In genomic region chr7:95322396-95322795, GRCh38 we compare ENCODE assay signal across 22 cellular contexts. TPM values are rescaled to one million over a fixed set of nuclear protein-coding genes. Genes with fewer than 3 reads are reported as not detected.
"Had no signal": no experiment of that assay in that cellular context is flagged by ENCODE, and none has a peak within 500 bp of the region (broad histone marks: within the 10 kb centered on the region; RNA-seq: fewer than 3 reads in every experiment).

No MANE protein-coding gene starts in this region.

- H3K4me3 ChIP-seq: ascending aorta, coronary artery, heart right ventricle, pancreas, transverse colon had no signal

- H3K4me1 ChIP-seq: ascending aorta, heart right ventricle, pancreas, transverse colon had no signal

- H3K27ac ChIP-seq: ascending aorta, coronary artery, epithelial cell of prostate, heart right ventricle, pancreas, transverse colon had no signal

- H3K36me3 ChIP-seq: ascending aorta, heart right ventricle, pancreas, transverse colon had no signal

- ATAC-seq: activated CD8-positive, alpha-beta T cell treated with anti-CD3 and anti-CD28 coated beads, Interleukin-2, amount 10 ng/mL, durations not matched to agents 7 days and 5 days; left cardiac atrium; pancreas; sciatic nerve; stimulated activated naive B cell treated with anti-CD40 and anti-IgM and Interleukin-4, amounts not matched to agents 10 μg/mL and 1 μg/mL and 100 μg/mL, for 72 hours had no signal

- FAIRE-seq: bronchial epithelial cell, pancreas, TTC549, urothelium cell line had no signal

- DNase-seq: activated CD4-positive, alpha-beta T cell treated with anti-CD3 and anti-CD28 coated beads for 1 hour; activated CD4-positive, alpha-beta T cell treated with anti-CD3 and anti-CD28 coated beads, Interleukin-2, amount 50 U/mL, for 1 hour; activated CD8-positive, alpha-beta T cell treated with anti-CD3 and anti-CD28 coated beads, Interleukin-2, amount 10 ng/mL, durations not matched to agents 7 days and 5 days; activated gamma-delta T cell; foreskin fibroblast; heart right ventricle; islet precursor cell; left cardiac atrium; pancreas; stimulated activated CD4-positive, alpha-beta T cell treated with anti-CD3 and anti-CD28 coated beads, Interleukin-2, amount 100 ng/mL, for 48 hours; stimulated activated CD8-positive, alpha-beta memory T cell treated with anti-CD3 and anti-CD28 coated beads, Interleukin-4, amount 100 ng/mL, for 48 hours; stimulated activated naive B cell treated with anti-CD40 and anti-IgM and Interleukin-4, amounts not matched to agents 10 μg/mL and 1 μg/mL and 100 μg/mL, for 72 hours; transverse colon had no signal

- H3K27me3 ChIP-seq: ascending aorta, pancreas had no signal

- H3K9me3 ChIP-seq: ascending aorta, heart right ventricle, pancreas, transverse colon had no signal

RNA-seq across cellular contexts. Expression of gene PON1, which starts 1.9 kb away (rescaled TPM):
- total RNA-seq: activated CD8-positive, alpha-beta T cell treated with anti-CD3 and anti-CD28 coated beads, Interleukin-2, amount 10 ng/mL, durations not matched to agents 7 days and 5 days; activated T-helper 1 cell treated with anti-CD3 and anti-CD28 coated beads, Interleukin-12 subunit alpha, Interleukin-12 subunit beta, Interleukin-2, Interleukin-4 antibody, amounts not matched to agents 30 ng/mL and 10 ng/mL and 1 ng/mL, durations not matched to agents 14 hours and 24 hours and 36 hours; ascending aorta; bronchial epithelial cell; heart right ventricle; left cardiac atrium; sciatic nerve; temporal lobe had no signal
